Comparison of ENCODE assay signal across 28 cellular contexts in the genomic region with DNA sequence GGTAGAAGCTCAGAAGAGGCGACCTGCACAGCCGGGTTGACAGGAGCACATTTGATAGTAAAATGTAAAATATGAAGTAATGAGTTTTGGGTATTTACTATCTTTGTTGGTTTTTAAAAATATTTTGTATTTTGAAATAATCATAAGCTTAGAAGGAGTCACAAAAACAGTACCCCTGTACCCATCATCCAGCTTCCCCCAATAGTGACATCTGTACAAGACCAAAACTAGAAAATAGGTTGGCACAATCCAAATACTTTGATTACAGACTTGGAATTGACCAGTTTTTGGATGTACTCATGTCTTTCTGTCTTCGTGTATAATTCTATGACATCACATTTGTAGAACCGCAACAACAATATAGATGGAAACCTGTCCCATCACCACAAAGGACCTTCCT.
"Had no signal": no experiment of that assay in that cellular context is flagged by ENCODE, and none has a peak within 500 bp of the region (broad histone marks: within the 10 kb centered on the region; RNA-seq: fewer than 3 reads in every experiment).

No MANE protein-coding gene starts in this region.

- H3K27ac Mint-ChIP-seq: stimulated activated effector memory CD8-positive, alpha-beta T cell treated with anti-CD3 and anti-CD28 coated beads, Interleukin-12 subunit alpha, Interleukin-12 subunit beta, amount 100 ng/mL, for 72 hours; stimulated activated memory B cell treated with anti-CD40 and anti-IgM and Interleukin-4, amounts not matched to agents 10 μg/mL and 1 μg/mL and 100 μg/mL, for 72 hours; stimulated activated naive B cell treated with anti-CD40 and anti-IgM and Interleukin-4, amounts not matched to agents 10 μg/mL and 1 μg/mL and 100 μg/mL, for 72 hours; stimulated activated naive CD8-positive, alpha-beta T cell treated with anti-CD3 and anti-CD28 coated beads, Interleukin-15, amount 100 ng/mL, for 72 hours; stimulated activated naive CD8-positive, alpha-beta T cell treated with anti-CD3 and anti-CD28 coated beads, Interleukin-15, Interleukin-2, amounts not matched to agents 100 ng/mL and 50 ng/mL, for 24 hours; type B pancreatic cell had no signal

- H3K4me3 Mint-ChIP-seq: stimulated activated effector memory CD8-positive, alpha-beta T cell treated with anti-CD3 and anti-CD28 coated beads, Interleukin-12 subunit alpha, Interleukin-12 subunit beta, amount 100 ng/mL, for 72 hours; stimulated activated memory B cell treated with anti-CD40 and anti-IgM and Interleukin-4, amounts not matched to agents 10 μg/mL and 1 μg/mL and 100 μg/mL, for 72 hours; stimulated activated naive B cell treated with anti-CD40 and anti-IgM and Interleukin-4, amounts not matched to agents 10 μg/mL and 1 μg/mL and 100 μg/mL, for 72 hours; stimulated activated naive CD8-positive, alpha-beta T cell treated with anti-CD3 and anti-CD28 coated beads, Interleukin-15, amount 100 ng/mL, for 72 hours; stimulated activated naive CD8-positive, alpha-beta T cell treated with anti-CD3 and anti-CD28 coated beads, Interleukin-15, Interleukin-2, amounts not matched to agents 100 ng/mL and 50 ng/mL, for 24 hours; type B pancreatic cell had no signal

- H3K4me1 ChIP-seq: stomach, suprapubic skin, testis, thyroid gland, tibial artery, tibial nerve, transverse colon, upper lobe of left lung, upper lobe of right lung, uterus, vagina had no signal

- FAIRE-seq: urothelium cell line had no signal

- H3K27me3 ChIP-seq: stomach, suprapubic skin, testis, thyroid gland, tibial artery, tibial nerve, transverse colon, upper lobe of left lung, upper lobe of right lung, uterus, vagina had no signal

- ATAC-seq: stimulated activated effector memory CD8-positive, alpha-beta T cell treated with anti-CD3 and anti-CD28 coated beads, Interleukin-12 subunit alpha, Interleukin-12 subunit beta, amount 100 ng/mL, for 72 hours; stimulated activated memory B cell treated with anti-CD40 and anti-IgM and Interleukin-4, amounts not matched to agents 10 μg/mL and 1 μg/mL and 100 μg/mL, for 72 hours; stimulated activated naive B cell treated with anti-CD40 and anti-IgM and Interleukin-4, amounts not matched to agents 10 μg/mL and 1 μg/mL and 100 μg/mL, for 72 hours; stimulated activated naive CD8-positive, alpha-beta T cell treated with anti-CD3 and anti-CD28 coated beads, Interleukin-15, amount 100 ng/mL, for 72 hours; stimulated activated naive CD8-positive, alpha-beta T cell treated with anti-CD3 and anti-CD28 coated beads, Interleukin-15, Interleukin-2, amounts not matched to agents 100 U/mL and 50 U/mL, for 24 hours; upper lobe of right lung had no signal

- H3K9me3 ChIP-seq: stomach, suprapubic skin, testis, thoracic aorta, thyroid gland, tibial artery, tibial nerve, transverse colon, upper lobe of left lung, upper lobe of right lung, uterus, vagina had no signal

- H3K36me3 Mint-ChIP-seq: stimulated activated effector memory CD8-positive, alpha-beta T cell treated with anti-CD3 and anti-CD28 coated beads, Interleukin-12 subunit alpha, Interleukin-12 subunit beta, amount 100 ng/mL, for 72 hours; stimulated activated memory B cell treated with anti-CD40 and anti-IgM and Interleukin-4, amounts not matched to agents 10 μg/mL and 1 μg/mL and 100 μg/mL, for 72 hours; stimulated activated naive B cell treated with anti-CD40 and anti-IgM and Interleukin-4, amounts not matched to agents 10 μg/mL and 1 μg/mL and 100 μg/mL, for 72 hours; type B pancreatic cell had no signal

- H3K4me3 ChIP-seq: stomach, suprapubic skin, testis, thoracic aorta, thyroid gland, tibial artery, tibial nerve, transverse colon, upper lobe of left lung, upper lobe of right lung, uterus, vagina had no signal

- H3K27me3 Mint-ChIP-seq: stimulated activated memory B cell treated with anti-CD40 and anti-IgM and Interleukin-4, amounts not matched to agents 10 μg/mL and 1 μg/mL and 100 μg/mL, for 72 hours; type B pancreatic cell had no signal

- H3K4me1 Mint-ChIP-seq: stimulated activated effector memory CD8-positive, alpha-beta T cell treated with anti-CD3 and anti-CD28 coated beads, Interleukin-12 subunit alpha, Interleukin-12 subunit beta, amount 100 ng/mL, for 72 hours; stimulated activated memory B cell treated with anti-CD40 and anti-IgM and Interleukin-4, amounts not matched to agents 10 μg/mL and 1 μg/mL and 100 μg/mL, for 72 hours; stimulated activated naive B cell treated with anti-CD40 and anti-IgM and Interleukin-4, amounts not matched to agents 10 μg/mL and 1 μg/mL and 100 μg/mL, for 72 hours; stimulated activated naive CD8-positive, alpha-beta T cell treated with anti-CD3 and anti-CD28 coated beads, Interleukin-15, amount 100 ng/mL, for 72 hours had no signal

- H3K9me3 Mint-ChIP-seq: stimulated activated effector memory CD8-positive, alpha-beta T cell treated with anti-CD3 and anti-CD28 coated beads, Interleukin-12 subunit alpha, Interleukin-12 subunit beta, amount 100 ng/mL, for 72 hours; stimulated activated memory B cell treated with anti-CD40 and anti-IgM and Interleukin-4, amounts not matched to agents 10 μg/mL and 1 μg/mL and 100 μg/mL, for 72 hours; stimulated activated naive B cell treated with anti-CD40 and anti-IgM and Interleukin-4, amounts not matched to agents 10 μg/mL and 1 μg/mL and 100 μg/mL, for 72 hours; stimulated activated naive CD8-positive, alpha-beta T cell treated with anti-CD3 and anti-CD28 coated beads, Interleukin-15, amount 100 ng/mL, for 72 hours; stimulated activated naive CD8-positive, alpha-beta T cell treated with anti-CD3 and anti-CD28 coated beads, Interleukin-15, Interleukin-2, amounts not matched to agents 100 ng/mL and 50 ng/mL, for 24 hours; type B pancreatic cell had no signal

- H3K27ac ChIP-seq: stomach, suprapubic skin, testis, thoracic aorta, thyroid gland, tibial artery, tibial nerve, transverse colon, upper lobe of left lung, upper lobe of right lung, uterus, vagina had no signal

- DNase-seq: stimulated activated CD4-positive, alpha-beta T cell treated with anti-CD3 and anti-CD28 coated beads, Interleukin-2, amount 100 ng/mL, for 48 hours; stimulated activated CD4-positive, alpha-beta T cell treated with anti-CD3 and anti-CD28 coated beads, Interleukin-4, amount 100 ng/mL, for 1 hour; stimulated activated CD4-positive, alpha-beta T cell treated with anti-CD3 and anti-CD28 coated beads, Interleukin-4, amount 100 ng/mL, for 24 hours; stimulated activated CD4-positive, alpha-beta T cell treated with anti-CD3 and anti-CD28 coated beads, Interleukin-4, amount 100 ng/mL, for 4 hours; stimulated activated naive B cell treated with anti-CD40 and anti-IgM and Interleukin-4, amounts not matched to agents 10 μg/mL and 1 μg/mL and 100 μg/mL, for 72 hours; stimulated activated naive CD4-positive, alpha-beta T cell; stimulated activated naive CD4-positive, alpha-beta T cell treated with Interleukin-2 at 50 U/mL for 16 hours; stimulated activated naive CD8-positive, alpha-beta T cell treated with anti-CD3 and anti-CD28 coated beads, Interleukin-15, amount 100 ng/mL, for 72 hours; stimulated activated naive CD8-positive, alpha-beta T cell treated with anti-CD3 and anti-CD28 coated beads, Interleukin-15, Interleukin-2, amounts not matched to agents 100 U/mL and 50 U/mL, for 24 hours; stomach; substantia nigra; testis; thyroid gland; tibial artery; transverse colon; trophoblast cell; upper lobe of left lung; upper lobe of right lung; uterus had no signal

- H3K36me3 ChIP-seq: stomach, suprapubic skin, thoracic aorta, thyroid gland, tibial artery, tibial nerve, transverse colon, upper lobe of left lung, upper lobe of right lung, uterus, vagina had no signal
